22 cellular contexts compared by ENCODE assay signal in the genomic region with DNA sequence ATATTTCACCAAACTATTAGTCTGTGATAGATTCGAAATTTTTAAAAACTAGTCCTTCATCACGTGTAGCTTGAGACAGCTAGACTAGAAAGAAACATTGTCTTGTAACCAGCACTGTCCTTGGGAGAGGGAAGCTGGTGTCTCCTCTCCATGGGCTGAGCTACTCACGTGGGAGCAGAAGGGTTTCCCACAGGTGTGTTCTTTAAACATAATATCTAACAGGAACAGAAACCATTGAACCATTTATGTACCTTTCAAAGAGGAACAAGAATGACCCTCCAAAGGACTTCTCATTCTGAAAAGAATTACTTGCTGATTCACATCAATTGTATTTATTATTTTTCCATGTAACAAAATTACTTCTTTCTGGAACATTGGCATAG.
A peak's percentile ranks its signal among the peaks of the same experiment; 100 is the strongest.
DNase-seq lines count a peak whose midpoint lies in the region; ATAC-seq and TF ChIP-seq lines count a peak whose summit lies in the region.
"Had no signal": no experiment of that assay in that cellular context is flagged by ENCODE, and none has a peak within 500 bp of the region (broad histone marks: within the 10 kb centered on the region; RNA-seq: fewer than 3 reads in every experiment).

No MANE protein-coding gene starts in this region.

- H3K4me3 ChIP-seq in sigmoid colon, result no peak overlapping the region
- H3K4me3 ChIP-seq: A549, gastroesophageal sphincter, SJSA1, transverse colon had no signal

- peaks cover 0 to 68% (median 17%) of the 10 kb centered on the region in 4 donors for H3K36me3 ChIP-seq in sigmoid colon

- 87 to 92% methylated on average over 3 of the region's 3 CpGs for WGBS in sigmoid colon, 2 donors

- H3K9me3 ChIP-seq in sigmoid colon, result no peaks in the 10 kb centered on the region
- H3K9me3 ChIP-seq: A549, gastroesophageal sphincter, SJSA1, transverse colon had no signal

- intact Hi-C loops in sigmoid colon (cut with DNase I), result no loop called here

- peak; percentile 44 for ATAC-seq in GM19043 (IDR thresholded peaks at IDR 0.05; ENCODE audit: low read depth, unreplicated experiment)
- peak; percentile 66 for ATAC-seq in GM21786 (IDR thresholded peaks at IDR 0.05; ENCODE audit: unreplicated experiment)
- no peak for ATAC-seq in GM18520 (IDR thresholded peaks at IDR 0.05; ENCODE audit: unreplicated experiment)
- ATAC-seq in left lobe of liver, result no peak
- ATAC-seq: A549, gastroesophageal sphincter, left colon, PC-3 had no signal

- peak; percentile 19 for DNase-seq in CD1c-positive myeloid dendritic cell (ENCODE audit: extremely low spot score)
- DNase-seq in RPMI8226, result peak; percentile 81
- DNase-seq in left lobe of liver (ENCODE audit: low spot score), result no peak
- DNase-seq in sigmoid colon, result no peak
- no peak for DNase-seq in medulla oblongata (ENCODE audit: extremely low spot score)
- DNase-seq: activated CD4-positive, CD25-positive, alpha-beta regulatory T cell treated with anti-CD3 and anti-CD28 coated beads, Interleukin-2, amount 50 U/mL, for 72 hours; activated effector memory CD4-positive, alpha-beta T cell treated with anti-CD3 and anti-CD28 coated beads, Interleukin-2, amount 50 U/mL, for 16 hours; C1 segment of cervical spinal cord; caudate nucleus; GF-D8; left colon; NCI-H2171 treated with DMSO at 0.1 percent for 48 hours; nucleus accumbens; PC-3; retina; transverse colon had no signal

- H3K4me1 ChIP-seq in sigmoid colon, result peaks cover 0 to 18% (median 7%) of the 10 kb centered on the region in 4 donors
- H3K4me1 ChIP-seq: A549 had no signal

- no peak for TF ChIP-seq CTCF in sigmoid colon (IDR thresholded peaks at IDR 0.05)

- no peak for TF ChIP-seq EP300 in sigmoid colon (IDR thresholded peaks at IDR 0.05)

- TF ChIP-seq POLR2A in sigmoid colon (IDR thresholded peaks at IDR 0.05), result no peak

- H3K27ac ChIP-seq in sigmoid colon, result no peak overlapping the region
- H3K27ac ChIP-seq: A549, gastroesophageal sphincter, SJSA1, transverse colon had no signal

- H3K27me3 ChIP-seq in sigmoid colon, result no peaks in the 10 kb centered on the region
- H3K27me3 ChIP-seq: gastroesophageal sphincter, SJSA1, transverse colon had no signal

Comparison
In these comparisons a context has a peak if more than half of its experiments do, and no peak if none do; other contexts are left out.
1. DNase-seq: peak in CD1c-positive myeloid dendritic cell (single experiment) and RPMI8226 (single experiment); none in left lobe of liver (single experiment), sigmoid colon (single experiment) and medulla oblongata (single experiment).
2. ATAC-seq: peak in GM19043 (single experiment) and GM21786 (single experiment); none in GM18520 (single experiment) and left lobe of liver (single experiment).